10 cellular contexts compared by ENCODE assay signal in the genomic region with DNA sequence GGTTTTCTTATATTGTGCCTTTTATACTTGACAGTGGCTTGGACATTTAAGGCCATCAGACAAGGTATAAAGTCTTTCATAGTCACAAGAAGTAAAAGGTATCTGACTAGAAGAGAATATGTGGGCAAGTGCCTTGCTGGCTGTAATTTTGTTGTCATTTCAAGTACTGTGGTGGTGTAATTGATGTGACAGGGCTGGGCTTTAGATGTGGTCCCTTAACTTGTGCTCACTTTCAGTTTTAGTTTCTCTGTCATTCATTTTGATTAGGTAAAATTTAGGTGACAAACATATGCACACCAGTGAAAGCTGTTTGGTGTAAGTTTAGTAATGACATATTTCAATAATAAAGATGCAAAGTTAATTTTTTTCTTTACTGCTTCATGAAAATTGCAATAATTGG. TPM values are rescaled to one million over a fixed set of nuclear protein-coding genes. Genes with fewer than 3 reads are reported as not detected.
A peak's percentile ranks its signal among the peaks of the same experiment; 100 is the strongest.
DNase-seq lines count a peak whose midpoint lies in the region; ATAC-seq, FAIRE-seq and TF ChIP-seq lines count a peak whose summit lies in the region.
"Had no signal": no experiment of that assay in that cellular context is flagged by ENCODE, and none has a peak within 500 bp of the region (broad histone marks: within the 10 kb centered on the region; RNA-seq: fewer than 3 reads in every experiment).

No MANE protein-coding gene starts in this region.

- H3K36me3 ChIP-seq in adrenal gland (replicated peaks in 1 of 2) (no peaks in the 10 kb centered on the region), small intestine (ENCODE audit: control insufficient read depth in 2 of 2, insufficient read depth in 2 of 2, low read length in 2 of 2) (peaks cover 0 to 2% of the 10 kb centered on the region in 2 donors)

- no peak overlapping the region for H3K4me3 ChIP-seq in adrenal gland
- H3K4me3 ChIP-seq in small intestine (ENCODE audit: low read depth in 1 of 2, low read length in 2 of 2) = no peak overlapping the region
- H3K4me3 ChIP-seq: body of pancreas had no signal

- no peak overlapping the region for H3K4me3 Mint-ChIP-seq in activated naive CD8-positive, alpha-beta T cell treated with anti-CD3 and anti-CD28 coated beads, Interleukin-2, amount 50 U/mL, for 24 hours

- H3K27me3 Mint-ChIP-seq in activated naive CD8-positive, alpha-beta T cell treated with anti-CD3 and anti-CD28 coated beads, Interleukin-2, amount 50 U/mL, for 24 hours = no peaks in the 10 kb centered on the region

- peak; percentile 42 for DNase-seq in NCI-H1105 treated with DMSO at 0.1 percent for 48 hours (lab: John Stamatoyannopoulos, UW)
- DNase-seq in NCI-H1105 (lab: John Stamatoyannopoulos, UW) = no peak
- DNase-seq in activated naive CD8-positive, alpha-beta T cell treated with anti-CD3 and anti-CD28 coated beads, Interleukin-2, amount 50 U/mL, for 24 hours = no peak
- DNase-seq in adrenal gland = no peak
- DNase-seq in small intestine = no peak
- DNase-seq in NCI-H524 (lab: John Stamatoyannopoulos, UW) = no peak
- DNase-seq: body of pancreas, T-helper 9 cell had no signal

- H3K4me1 ChIP-seq in adrenal gland (replicated peaks in 1 of 2) (no peaks in the 10 kb centered on the region), small intestine (ENCODE audit: control insufficient read depth in 2 of 2, insufficient read depth in 1 of 2, low read depth in 1 of 2, low read length in 1 of 2) (no peaks in the 10 kb centered on the region)
- H3K4me1 ChIP-seq: body of pancreas had no signal

- TF ChIP-seq POLR2A in adrenal gland (IDR thresholded peaks at IDR 0.05) = no peak

- FAIRE-seq in small intestine (lab: Jason Lieb, UNC) = no peak

- no peak for TF ChIP-seq CTCF in adrenal gland (IDR thresholded peaks at IDR 0.05)

- intact Hi-C loops in adrenal gland (cut with DNase I) = no loop called here

- peak; percentile 72 for ATAC-seq in GM21528 (IDR thresholded peaks at IDR 0.05; ENCODE audit: low FRiP score, unreplicated experiment)
- ATAC-seq in HG03280 (IDR thresholded peaks at IDR 0.05; ENCODE audit: unreplicated experiment) = peak; percentile 78
- peak; percentile 65 for ATAC-seq in activated naive CD8-positive, alpha-beta T cell treated with anti-CD3 and anti-CD28 coated beads, Interleukin-2, amount 50 U/mL, for 24 hours
- ATAC-seq: body of pancreas had no signal

- H3K27me3 ChIP-seq in adrenal gland (no peaks in the 10 kb centered on the region), small intestine (ENCODE audit: control insufficient read depth in 2 of 2, insufficient read depth in 2 of 2, low read length in 2 of 2) (no peaks in the 10 kb centered on the region)
- H3K27me3 ChIP-seq: body of pancreas had no signal

- H3K9me3 ChIP-seq in adrenal gland (replicated peaks in 1 of 3) = no peaks in the 10 kb centered on the region
- no peaks in the 10 kb centered on the region for H3K9me3 ChIP-seq in small intestine (ENCODE audit: control insufficient read depth, low read depth)
- H3K9me3 ChIP-seq: body of pancreas had no signal

- no peak overlapping the region for H3K27ac Mint-ChIP-seq in activated naive CD8-positive, alpha-beta T cell treated with anti-CD3 and anti-CD28 coated beads, Interleukin-2, amount 50 U/mL, for 24 hours

- peaks cover 14% of the 10 kb centered on the region for H3K4me1 Mint-ChIP-seq in activated naive CD8-positive, alpha-beta T cell treated with anti-CD3 and anti-CD28 coated beads, Interleukin-2, amount 50 U/mL, for 24 hours

- no peak overlapping the region for H3K27ac ChIP-seq in adrenal gland
- H3K27ac ChIP-seq in small intestine (ENCODE audit: low read depth in 1 of 2, low read length in 1 of 2) = no peak overlapping the region
- H3K27ac ChIP-seq: body of pancreas had no signal

- H3K9me3 Mint-ChIP-seq in activated naive CD8-positive, alpha-beta T cell treated with anti-CD3 and anti-CD28 coated beads, Interleukin-2, amount 50 U/mL, for 24 hours = no peaks in the 10 kb centered on the region

- H3K36me3 Mint-ChIP-seq in activated naive CD8-positive, alpha-beta T cell treated with anti-CD3 and anti-CD28 coated beads, Interleukin-2, amount 50 U/mL, for 24 hours (ENCODE audit: low read depth) = peaks cover 18% of the 10 kb centered on the region

RNA-seq across cellular contexts. Expression of a gene that starts 31.2 kb away (rescaled TPM):
- under 1 TPM in 2 of 8 donors, not detected in 6; 0.04 to 0.64 TPM for total RNA-seq in adrenal gland
- polyA plus RNA-seq in adrenal gland (not detected), small intestine (not detected)
- total RNA-seq: body of pancreas had no signal
